8 cellular contexts compared by ENCODE assay signal in genomic region chr3:195250473-195251251, GRCh38. TPM values are rescaled to one million over a fixed set of nuclear protein-coding genes. Genes with fewer than 3 reads are reported as not detected.
DNase-seq lines count a peak whose midpoint lies in the region; ATAC-seq and TF ChIP-seq lines count a peak whose summit lies in the region.

No MANE protein-coding gene starts in this region.

- DNase-seq in NCI-H2081 (lab: John Stamatoyannopoulos, UW) (peak; percentile 15 to 65), epithelial cell of proximal tubule (ENCODE audit: low read depth) (no peak), neuronal stem cell (ENCODE audit: low spot score) (no peak), C1 segment of cervical spinal cord (lab: John Stamatoyannopoulos, UW) (no peak), activated gamma-delta T cell (lab: John Stamatoyannopoulos, UW) (no peak)
- DNase-seq in effector memory CD8-positive, alpha-beta T cell, result no peak

- peak overlapping the region; percentile 75 for H3K14ac ChIP-seq in neuronal stem cell (ENCODE audit: low read length)

- peaks cover 7 to 25% of the 10 kb centered on the region in 2 donors for H3K4me1 ChIP-seq in neuronal stem cell (ENCODE audit: control insufficient read depth in 2 of 2, insufficient read depth in 1 of 2, low read depth in 1 of 2, low read length in 2 of 2)

- H3K27me3 Mint-ChIP-seq in effector memory CD8-positive, alpha-beta T cell, result no peaks in the 10 kb centered on the region

- H2BK15ac ChIP-seq in neuronal stem cell (ENCODE audit: low read length), result no peak overlapping the region

- H3K4me2 ChIP-seq in neuronal stem cell (ENCODE audit: insufficient read depth, low read length, poor library complexity, severe bottlenecking), result no peak overlapping the region

- ATAC-seq in effector memory CD8-positive, alpha-beta T cell (replicated peaks), result no peak
- ATAC-seq in GM21360 (IDR thresholded peaks at IDR 0.05; ENCODE audit: unreplicated experiment), result no peak

- H3K9ac ChIP-seq in neuronal stem cell (ENCODE audit: low read depth, low read length, poor library complexity), result peak overlapping the region; percentile 7

- no peaks in the 10 kb centered on the region for H3K9me3 Mint-ChIP-seq in effector memory CD8-positive, alpha-beta T cell

- no peaks in the 10 kb centered on the region for H3K36me3 Mint-ChIP-seq in effector memory CD8-positive, alpha-beta T cell (ENCODE audit: insufficient read depth)

- peak; percentile 28 for TF ChIP-seq CTCF in GM12873 (IDR thresholded peaks at IDR 0.05; ENCODE audit: insufficient read depth, low read depth, low read length, missing control alignments)
- peak; percentile 19 for TF ChIP-seq CTCF in epithelial cell of proximal tubule (conservative IDR thresholded peaks at IDR 0.05; ENCODE audit: low read depth, low read length)

- H3K27ac ChIP-seq in neuronal stem cell (replicated peaks; ENCODE audit: low read length), result no peak overlapping the region

- peak overlapping the region; percentile 78 for H2AK5ac ChIP-seq in neuronal stem cell (ENCODE audit: low read depth, low read length)

- no peak overlapping the region for H2AFZ ChIP-seq in neuronal stem cell (ENCODE audit: low read length)

- H3K79me1 ChIP-seq in neuronal stem cell (ENCODE audit: low read depth, low read length), result peaks cover 10% of the 10 kb centered on the region

- no peak overlapping the region for H3K4ac ChIP-seq in neuronal stem cell (ENCODE audit: low read length)

- peaks cover 0 to 15% of the 10 kb centered on the region in 2 donors for H3K36me3 ChIP-seq in neuronal stem cell (replicated peaks in 1 of 2; ENCODE audit: control insufficient read depth in 2 of 2, insufficient read depth in 2 of 2, low read length in 2 of 2)

- H2BK12ac ChIP-seq in neuronal stem cell (ENCODE audit: low read length), result peak overlapping the region; percentile 64

- H3K4me3 ChIP-seq in epithelial cell of proximal tubule (ENCODE audit: low read depth, low read length) (no peak overlapping the region), neuronal stem cell (ENCODE audit: low read length in 2 of 2) (no peak overlapping the region)

- no peak overlapping the region for H3K23ac ChIP-seq in neuronal stem cell (ENCODE audit: low read depth, low read length, poor library complexity)

- H3K9me3 ChIP-seq in neuronal stem cell (replicated peaks in 1 of 2; ENCODE audit: control insufficient read depth in 2 of 2, insufficient read depth in 1 of 2, low read depth in 1 of 2, low read length in 2 of 2), result peaks cover 3 to 11% of the 10 kb centered on the region in 2 donors

- WGBS in neuronal stem cell (ENCODE audit: extremely low coverage in 2 of 2, insufficient read length in 2 of 2, insufficient replicate concordance in 1 of 2), 2 donors, result no CpG with 5 or more reads among the region's 14 CpGs

- H4K8ac ChIP-seq in neuronal stem cell (ENCODE audit: low read depth, low read length), result no peak overlapping the region

- H2BK120ac ChIP-seq in neuronal stem cell (ENCODE audit: low read depth, low read length), result no peak overlapping the region

- peaks cover 19 to 22% of the 10 kb centered on the region in 2 donors for H3K4me1 Mint-ChIP-seq in effector memory CD8-positive, alpha-beta T cell (ENCODE audit: low read depth in 2 of 2)

- H3K27ac Mint-ChIP-seq in effector memory CD8-positive, alpha-beta T cell, result no peak overlapping the region

- H3K4me3 Mint-ChIP-seq in effector memory CD8-positive, alpha-beta T cell, result no peak overlapping the region

- H4K91ac ChIP-seq in neuronal stem cell (ENCODE audit: low read depth, low read length, poor library complexity), result no peak overlapping the region

- H3K27me3 ChIP-seq in neuronal stem cell (ENCODE audit: control insufficient read depth in 3 of 3, insufficient read depth in 3 of 3, low read depth in 1 of 3, low read length in 3 of 3), result no peaks in the 10 kb centered on the region

- H2BK5ac ChIP-seq in neuronal stem cell (ENCODE audit: low read length), result peak overlapping the region; percentile 42

- H3K18ac ChIP-seq in neuronal stem cell (ENCODE audit: low read length), result peak overlapping the region; percentile 89

RNA-seq across cellular contexts. Expression of gene XXYLT1, which starts 20.3 kb away (rescaled TPM):
- total RNA-seq in epithelial cell of proximal tubule, result 16.4 and 23.2 TPM in 2 replicates
- polyA plus RNA-seq in neuronal stem cell (2013, experiment 1 of 2), result 33.7 TPM
- polyA plus RNA-seq in neuronal stem cell (2013, experiment 2 of 2), result 33.8 TPM

Comparison
In these comparisons a context has a peak if more than half of its experiments do, and no peak if none do; other contexts are left out.
1. DNase-seq: peak in NCI-H2081 (2 of 2); none in epithelial cell of proximal tubule (single experiment), neuronal stem cell (single experiment), C1 segment of cervical spinal cord (0 of 14), effector memory CD8-positive, alpha-beta T cell (0 of 3) and activated gamma-delta T cell (single experiment).